Comparison of ENCODE assay signal across 9 cellular contexts in the genomic region with DNA sequence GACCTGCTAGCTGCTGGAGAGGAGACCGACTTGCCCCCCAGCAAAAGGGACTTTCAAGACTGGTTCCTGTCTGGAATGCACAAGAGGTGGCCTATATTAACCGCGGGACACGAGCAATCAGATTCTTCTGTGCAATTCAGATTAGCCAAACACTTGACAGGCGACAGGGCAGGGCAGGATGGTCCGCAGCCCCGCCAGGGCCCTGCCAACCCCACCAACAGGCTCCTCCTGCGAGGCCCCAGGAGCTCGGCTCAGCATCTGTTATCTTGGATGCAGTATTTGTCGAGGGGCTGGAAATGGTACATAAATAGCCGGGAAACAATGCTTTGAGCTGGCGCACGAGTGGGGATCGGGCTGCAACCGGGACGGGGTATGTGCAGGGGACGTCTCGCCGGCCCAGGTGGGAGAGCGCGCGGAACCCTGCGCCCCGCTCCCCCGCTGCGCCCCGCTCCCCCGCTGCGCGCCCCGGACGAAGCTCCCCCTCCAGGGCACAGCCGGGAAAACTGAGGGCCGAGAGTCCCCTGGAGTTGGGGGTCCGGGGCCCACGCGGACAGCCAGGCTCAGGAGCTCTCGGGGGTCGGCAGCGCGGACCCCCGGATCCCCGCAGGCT. TPM values are rescaled to one million over a fixed set of nuclear protein-coding genes. Genes with fewer than 3 reads are reported as not detected.
DNase-seq lines count a peak whose midpoint lies in the region; TF ChIP-seq lines count a peak whose summit lies in the region.
"Had no signal": no experiment of that assay in that cellular context is flagged by ENCODE, and none has a peak within 500 bp of the region (broad histone marks: within the 10 kb centered on the region; RNA-seq: fewer than 3 reads in every experiment).

No MANE protein-coding gene starts in this region.

- H3K4me2 ChIP-seq in neuronal stem cell (ENCODE audit: insufficient read depth, low read length, poor library complexity, severe bottlenecking) = peak overlapping the region; percentile 98

- no peak overlapping the region for H4K8ac ChIP-seq in neuronal stem cell (ENCODE audit: low read depth, low read length)

- no peaks in the 10 kb centered on the region for H3K27me3 ChIP-seq in endodermal cell (ENCODE audit: control insufficient read depth, insufficient read depth, low read length, poor library complexity, severe bottlenecking)
- H3K27me3 ChIP-seq in neuronal stem cell (ENCODE audit: control insufficient read depth in 3 of 3, insufficient read depth in 3 of 3, low read depth in 1 of 3, low read length in 3 of 3) = no peaks in the 10 kb centered on the region

- H3K18ac ChIP-seq in neuronal stem cell (ENCODE audit: low read length) = peak overlapping the region; percentile 91

- 0% methylated on average over 5 to 43 of the region's 43 CpGs for WGBS in endodermal cell (ENCODE audit: insufficient coverage in 1 of 2, insufficient read length in 1 of 2), 2 experiments
- WGBS in neuronal stem cell (ENCODE audit: extremely low coverage in 2 of 2, insufficient read length in 2 of 2, insufficient replicate concordance in 1 of 2), 2 donors = no CpG with 5 or more reads among the region's 43 CpGs

- H3K27ac Mint-ChIP-seq in endodermal cell = peak overlapping the region; percentile 97

- no peaks in the 10 kb centered on the region for H3K9me3 Mint-ChIP-seq in endodermal cell

- H3K79me1 ChIP-seq in neuronal stem cell (ENCODE audit: low read depth, low read length) = no peaks in the 10 kb centered on the region

- H2BK120ac ChIP-seq in neuronal stem cell (ENCODE audit: low read depth, low read length) = no peak overlapping the region

- peak; percentile 54 for DNase-seq in NCI-H748 treated with DMSO at 0.1 percent for 48 hours (lab: John Stamatoyannopoulos, UW)
- peak; percentile 77 for DNase-seq in endodermal cell
- peak; percentile 12 for DNase-seq in neuronal stem cell (ENCODE audit: low spot score)
- DNase-seq in superior temporal gyrus (ENCODE audit: extremely low spot score) = no peak
- no peak for DNase-seq in NCI-H128 (lab: John Stamatoyannopoulos, UW; ENCODE audit: unreplicated experiment)
- DNase-seq in UCSD-AML1 (lab: John Stamatoyannopoulos, UW; ENCODE audit: unreplicated experiment) = no peak
- DNase-seq in activated CD4-positive, alpha-beta T cell treated with anti-CD3 and anti-CD28 coated beads for 4 hours = no peak

- no peaks in the 10 kb centered on the region for H3K9me3 ChIP-seq in ES-I3 (ENCODE audit: control insufficient read depth, insufficient read depth, low read length)
- H3K9me3 ChIP-seq in endodermal cell (ENCODE audit: control insufficient read depth, low read length) = peaks cover 16% of the 10 kb centered on the region
- no peaks in the 10 kb centered on the region for H3K9me3 ChIP-seq in neuronal stem cell (replicated peaks in 1 of 2; ENCODE audit: control insufficient read depth in 2 of 2, insufficient read depth in 1 of 2, low read depth in 1 of 2, low read length in 2 of 2)

- H3K23ac ChIP-seq in neuronal stem cell (ENCODE audit: low read depth, low read length, poor library complexity) = no peak overlapping the region

- H3K4me3 Mint-ChIP-seq in endodermal cell = peak overlapping the region; percentile 72

- no peak overlapping the region for H2AK5ac ChIP-seq in neuronal stem cell (ENCODE audit: low read depth, low read length)

- H3K27me3 Mint-ChIP-seq in endodermal cell (ENCODE audit: insufficient read depth) = no peaks in the 10 kb centered on the region

- peak overlapping the region; percentile 88 for H3K4me3 ChIP-seq in endodermal cell (ENCODE audit: low read length)
- peak overlapping the region; percentile 68 to 92 for H3K4me3 ChIP-seq in neuronal stem cell (ENCODE audit: low read length in 2 of 2)

- H3K4ac ChIP-seq in neuronal stem cell (ENCODE audit: low read length) = no peak overlapping the region

- H3K9ac ChIP-seq in ES-I3 (ENCODE audit: low read depth, low read length) (peak overlapping the region; percentile 46), endodermal cell (ENCODE audit: extremely low read depth, low read length, poor library complexity, severe bottlenecking) (peak overlapping the region; percentile 70), neuronal stem cell (ENCODE audit: low read depth, low read length, poor library complexity) (peak overlapping the region; percentile 85)

- no peak overlapping the region for H4K91ac ChIP-seq in neuronal stem cell (ENCODE audit: low read depth, low read length, poor library complexity)

- peak overlapping the region; percentile 35 for H2BK15ac ChIP-seq in neuronal stem cell (ENCODE audit: low read length)

- H2BK5ac ChIP-seq in neuronal stem cell (ENCODE audit: low read length) = peak overlapping the region; percentile 16

- H2BK12ac ChIP-seq in neuronal stem cell (ENCODE audit: low read length) = no peak overlapping the region

- H3K36me3 Mint-ChIP-seq in endodermal cell (ENCODE audit: low read depth) = peaks cover 14% of the 10 kb centered on the region

- H3K4me1 Mint-ChIP-seq in endodermal cell = peaks cover 21% of the 10 kb centered on the region

- H3K4me1 ChIP-seq in ES-I3 (ENCODE audit: insufficient read depth, low read length) (no peaks in the 10 kb centered on the region), endodermal cell (ENCODE audit: control insufficient read depth, insufficient read depth, low read length) (no peaks in the 10 kb centered on the region), neuronal stem cell (ENCODE audit: control insufficient read depth in 2 of 2, insufficient read depth in 1 of 2, low read depth in 1 of 2, low read length in 2 of 2) (peaks cover 5 to 20% of the 10 kb centered on the region in 2 donors)

- H3K36me3 ChIP-seq in ES-I3 (ENCODE audit: insufficient read depth, low read length) (no peaks in the 10 kb centered on the region), endodermal cell (ENCODE audit: control insufficient read depth, insufficient read depth, low read length) (no peaks in the 10 kb centered on the region), neuronal stem cell (replicated peaks in 1 of 2; ENCODE audit: control insufficient read depth in 2 of 2, insufficient read depth in 2 of 2, low read length in 2 of 2) (peaks cover 0 to 3% of the 10 kb centered on the region in 2 donors)

- H3K27ac ChIP-seq in endodermal cell (ENCODE audit: low read depth, low read length) = peak overlapping the region; percentile 79
- H3K27ac ChIP-seq in neuronal stem cell (replicated peaks; ENCODE audit: low read length) = no peak overlapping the region

- H3K14ac ChIP-seq in neuronal stem cell (ENCODE audit: low read length) = no peak overlapping the region

- no peak for TF ChIP-seq CTCF in endodermal cell (conservative IDR thresholded peaks at IDR 0.05)

- H2AFZ ChIP-seq in neuronal stem cell (ENCODE audit: low read length) = peak overlapping the region; percentile 98

RNA-seq across cellular contexts. Expression of gene RADIL, which starts 0.7 kb away (rescaled TPM):
- 10 to 100 TPM; 34.9 to 47.6 TPM for total RNA-seq in endodermal cell
- polyA plus RNA-seq in endodermal cell (2013, experiment 1 of 2) = 15.4 TPM
- polyA plus RNA-seq in endodermal cell (2013, experiment 2 of 2) = 17.9 TPM
- polyA plus RNA-seq in neuronal stem cell (2013, experiment 1 of 2) = 6.1 TPM
- 6.0 TPM for polyA plus RNA-seq in neuronal stem cell (2013, experiment 2 of 2)

RNA-seq across cellular contexts. Expression of gene PAPOLB, which starts 21.0 kb away (rescaled TPM):
- total RNA-seq in endodermal cell = 1 to 10 TPM; 1.2 to 1.8 TPM
- 0.11 TPM for polyA plus RNA-seq in endodermal cell (2013, experiment 1 of 2)
- polyA plus RNA-seq in endodermal cell (2013, experiment 2 of 2) = 0.21 TPM
- not detected for polyA plus RNA-seq in neuronal stem cell (2013, experiment 1 of 2)
- polyA plus RNA-seq in neuronal stem cell (2013, experiment 2 of 2) = 0.01 TPM
- total RNA-seq: HT1080 had no signal

Comparison
In these comparisons a context has a peak if more than half of its experiments do, and no peak if none do; other contexts are left out.
1. DNase-seq: peak in NCI-H748 treated with DMSO at 0.1 percent for 48 hours (single experiment), endodermal cell (single experiment) and neuronal stem cell (single experiment); none in superior temporal gyrus (single experiment), NCI-H128 (single experiment), UCSD-AML1 (single experiment) and activated CD4-positive, alpha-beta T cell treated with anti-CD3 and anti-CD28 coated beads for 4 hours (0 of 2).
2. Peak in every context shown above with its lines, with median percentiles within 50 percentile points of each other: H3K9ac ChIP-seq.